ENCODE assay signal across 20 cellular contexts in the genomic region with DNA sequence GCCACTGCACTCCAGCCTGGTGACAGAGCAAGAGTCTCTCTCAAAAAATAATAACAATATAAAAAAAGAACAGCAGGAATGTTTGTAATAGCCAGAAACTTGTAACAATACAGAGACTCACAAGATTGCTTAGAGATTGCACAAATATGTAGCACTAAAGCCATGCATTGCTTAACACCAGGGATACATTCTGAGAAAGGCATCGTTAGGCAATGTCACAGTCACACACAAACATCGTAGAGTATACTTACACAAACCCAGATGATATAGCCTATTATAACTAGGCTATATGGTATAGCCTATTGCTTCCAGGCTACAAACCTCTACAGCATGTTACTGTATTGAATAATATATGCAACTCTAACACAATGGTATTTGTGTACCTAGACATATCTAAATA. TPM values are rescaled to one million over a fixed set of nuclear protein-coding genes. Genes with fewer than 3 reads are reported as not detected.
DNase-seq lines count a peak whose midpoint lies in the region; ATAC-seq and TF ChIP-seq lines count a peak whose summit lies in the region.
"Had no signal": no experiment of that assay in that cellular context is flagged by ENCODE, and none has a peak within 500 bp of the region (broad histone marks: within the 10 kb centered on the region; RNA-seq: fewer than 3 reads in every experiment).

No MANE protein-coding gene starts in this region.

- H3K4me3 ChIP-seq in NB4 (ENCODE audit: low read depth, low read length): no peak overlapping the region
- H3K4me3 ChIP-seq in choroid plexus epithelial cell (ENCODE audit: low read depth, low read length): no peak overlapping the region
- H3K4me3 ChIP-seq in upper lobe of right lung: no peak overlapping the region
- H3K4me3 ChIP-seq: K562, SK-N-MC had no signal

- no peak for TF ChIP-seq CTCF in NB4 (IDR thresholded peaks at IDR 0.05; ENCODE audit: low read depth, low read length)
- no peak for TF ChIP-seq CTCF in choroid plexus epithelial cell (conservative IDR thresholded peaks at IDR 0.05; ENCODE audit: low read depth, low read length)
- TF ChIP-seq CTCF in upper lobe of right lung (IDR thresholded peaks at IDR 0.05): no peak

- H3K27me3 ChIP-seq in upper lobe of right lung: no peaks in the 10 kb centered on the region

- peak; percentile 41 for DNase-seq in SIG-M5 treated with dmso at 0.1 percent for 504 hours (lab: John Stamatoyannopoulos, UW; ENCODE audit: unreplicated experiment)
- no peak for DNase-seq in SIG-M5 (lab: John Stamatoyannopoulos, UW)
- peak; percentile 1 for DNase-seq in NB4 (ENCODE audit: low read depth)
- DNase-seq in choroid plexus epithelial cell (ENCODE audit: low read depth): peak; percentile 30
- DNase-seq in upper lobe of right lung: no peak
- DNase-seq in stimulated activated naive CD4-positive, alpha-beta T cell (lab: John Stamatoyannopoulos, UW): no peak
- DNase-seq in dedifferentiated amniotic fluid mesenchymal stem cell (ENCODE audit: extremely low spot score): no peak
- DNase-seq: 8988T, H7, HFFc6, NCI-H1417, NCI-H1694 treated with DMSO at 0.1 percent for 48 hours, NCI-H2081 treated with DMSO at 0.1 percent for 48 hours, NCI-H2171 treated with DMSO at 0.1 percent for 48 hours, NCI-H524 treated with DMSO at 0.1 percent for 48 hours, Right ventricle myocardium superior had no signal

- intact Hi-C loops in upper lobe of right lung (cut with DNase I): no loop called here

- no peaks in the 10 kb centered on the region for H3K9me3 ChIP-seq in upper lobe of right lung

- H3K4me1 ChIP-seq in upper lobe of right lung: no peaks in the 10 kb centered on the region

- no peaks in the 10 kb centered on the region for H3K36me3 ChIP-seq in upper lobe of right lung

- H3K27ac ChIP-seq in upper lobe of right lung: no peak overlapping the region
- H3K27ac ChIP-seq: C4-2B, SK-N-MC had no signal

- ATAC-seq in upper lobe of right lung (peak; percentile 57), HG02970 (IDR thresholded peaks at IDR 0.05; ENCODE audit: low FRiP score, unreplicated experiment) (no peak)
- ATAC-seq: K562 had no signal

- TF ChIP-seq POLR2A in NB4 (IDR thresholded peaks at IDR 0.05; ENCODE audit: extremely low read depth, insufficient read length): no peak

RNA-seq across cellular contexts. Expression of a gene that starts 45.3 kb away (rescaled TPM):
- total RNA-seq in upper lobe of right lung: 11.3 TPM

RNA-seq across cellular contexts. Expression of a gene that starts 45.6 kb away (rescaled TPM):
- 0.26 TPM for total RNA-seq in upper lobe of right lung
- total RNA-seq: K562 had no signal

Comparison
In these comparisons a context has a peak if more than half of its experiments do, and no peak if none do; other contexts are left out.
1. DNase-seq: peak in SIG-M5 treated with dmso at 0.1 percent for 504 hours (single experiment), NB4 (single experiment) and choroid plexus epithelial cell (single experiment); none in SIG-M5 (single experiment), upper lobe of right lung (single experiment), stimulated activated naive CD4-positive, alpha-beta T cell (0 of 6) and dedifferentiated amniotic fluid mesenchymal stem cell (single experiment).